7 cellular contexts compared by ENCODE assay signal in the genomic region with DNA sequence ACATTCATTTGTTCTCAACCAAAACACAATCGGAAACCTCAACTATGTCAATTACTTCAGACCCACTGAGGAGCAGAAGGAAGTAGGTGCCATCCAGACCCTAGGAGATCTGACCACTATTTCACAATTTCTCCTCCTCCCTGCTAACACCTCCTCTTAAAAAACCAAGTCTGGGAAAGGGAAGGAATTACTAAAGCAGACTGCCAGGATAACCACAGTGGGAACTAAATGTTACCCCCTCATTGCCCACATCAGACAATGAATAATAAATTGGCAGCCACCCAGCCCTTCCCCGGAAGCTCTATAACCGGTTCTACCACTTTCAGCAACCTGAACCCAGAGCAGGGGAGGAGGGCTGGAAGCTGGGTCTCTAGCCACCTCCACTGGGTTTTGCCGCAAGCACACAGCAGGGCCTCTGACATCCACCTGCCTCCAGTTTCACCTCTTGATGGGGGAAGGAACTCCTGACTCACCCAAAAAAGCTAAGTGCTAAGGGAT. TPM values are rescaled to one million over a fixed set of nuclear protein-coding genes. Genes with fewer than 3 reads are reported as not detected.
A peak's percentile ranks its signal among the peaks of the same experiment; 100 is the strongest.
DNase-seq lines count a peak whose midpoint lies in the region; ATAC-seq and TF ChIP-seq lines count a peak whose summit lies in the region.

No MANE protein-coding gene starts in this region.

- H3K4me3 Mint-ChIP-seq in activated naive CD4-positive, alpha-beta T cell treated with anti-CD3 and anti-CD28 coated beads, Interleukin-2, amount 50 U/mL, for 24 hours = peak overlapping the region; percentile 44
- no peak overlapping the region for H3K4me3 Mint-ChIP-seq in stimulated activated naive B cell treated with anti-CD40 and anti-IgM and Interleukin-4, amounts not matched to agents 10 μg/mL and 1 μg/mL and 100 μg/mL, for 72 hours
- no peak overlapping the region for H3K4me3 Mint-ChIP-seq in nephron progenitor cell

- H3K27ac Mint-ChIP-seq in activated naive CD4-positive, alpha-beta T cell treated with anti-CD3 and anti-CD28 coated beads, Interleukin-2, amount 50 U/mL, for 24 hours = peak overlapping the region; percentile 41
- no peak overlapping the region for H3K27ac Mint-ChIP-seq in stimulated activated naive B cell treated with anti-CD40 and anti-IgM and Interleukin-4, amounts not matched to agents 10 μg/mL and 1 μg/mL and 100 μg/mL, for 72 hours
- H3K27ac Mint-ChIP-seq in nephron progenitor cell = no peak overlapping the region

- ATAC-seq in stimulated activated naive B cell treated with anti-CD40 and anti-IgM and Interleukin-4, amounts not matched to agents 10 μg/mL and 1 μg/mL and 100 μg/mL, for 72 hours (replicated peaks) = peak; percentile 29 to 35

- H3K27me3 ChIP-seq in HUES64 (ENCODE audit: insufficient read depth, low read length) = no peaks in the 10 kb centered on the region
- no peaks in the 10 kb centered on the region for H3K27me3 ChIP-seq in Peyer's patch

- H3K27ac ChIP-seq in HUES64 (ENCODE audit: low read depth, low read length) (peak overlapping the region; percentile 6; the same call in 1 of the 2 replicates), Peyer's patch (peak overlapping the region in 3 of 4 donors; percentile 20 to 91 (median 60))

- no peaks in the 10 kb centered on the region for H3K27me3 Mint-ChIP-seq in activated naive CD4-positive, alpha-beta T cell treated with anti-CD3 and anti-CD28 coated beads, Interleukin-2, amount 50 U/mL, for 24 hours
- no peaks in the 10 kb centered on the region for H3K27me3 Mint-ChIP-seq in stimulated activated naive B cell treated with anti-CD40 and anti-IgM and Interleukin-4, amounts not matched to agents 10 μg/mL and 1 μg/mL and 100 μg/mL, for 72 hours
- peaks cover 3% of the 10 kb centered on the region for H3K27me3 Mint-ChIP-seq in nephron progenitor cell (ENCODE audit: low read depth, poor library complexity)

- TF ChIP-seq CTCF in Peyer's patch (IDR thresholded peaks at IDR 0.05) (no peak), nephron progenitor cell (IDR thresholded peaks at IDR 0.05) (no peak)

- H3K36me3 ChIP-seq in HUES64 (ENCODE audit: insufficient read depth, low read length) = peaks cover 7% of the 10 kb centered on the region; the same call in 1 of the 2 replicates
- peaks cover 0 to 12% (median 0%) of the 10 kb centered on the region in 3 donors for H3K36me3 ChIP-seq in Peyer's patch

- H3K4me1 ChIP-seq in HUES64 (ENCODE audit: insufficient read depth, low read length) = peaks cover 30% of the 10 kb centered on the region
- peaks cover 0 to 38% (median 5%) of the 10 kb centered on the region in 4 donors for H3K4me1 ChIP-seq in Peyer's patch

- peak in 2 of 3 donors; percentile 64 to 82 for DNase-seq in Peyer's patch
- DNase-seq in left kidney (ENCODE audit: low read depth, low spot score) = peak; percentile 77
- DNase-seq in stimulated activated naive B cell treated with anti-CD40 and anti-IgM and Interleukin-4, amounts not matched to agents 10 μg/mL and 1 μg/mL and 100 μg/mL, for 72 hours = no peak
- DNase-seq in GDM1 (lab: John Stamatoyannopoulos, UW) = no peak
- DNase-seq in nephron progenitor cell = no peak

- no peak overlapping the region for H3K9ac ChIP-seq in HUES64 (ENCODE audit: low read depth, low read length)

- H3K9me3 ChIP-seq in HUES64 (ENCODE audit: insufficient read depth, low read depth, low read length) (no peaks in the 10 kb centered on the region), Peyer's patch (no peaks in the 10 kb centered on the region)

- TF ChIP-seq POLR2A in Peyer's patch (IDR thresholded peaks at IDR 0.05) = peak in 1 of 2 donors; percentile 58

- H3K4me3 ChIP-seq in HUES64 (ENCODE audit: low read length) = peak overlapping the region; percentile 17; the same call in 1 of the 2 replicates
- no peak overlapping the region for H3K4me3 ChIP-seq in Peyer's patch

- no peaks in the 10 kb centered on the region for H3K9me3 Mint-ChIP-seq in activated naive CD4-positive, alpha-beta T cell treated with anti-CD3 and anti-CD28 coated beads, Interleukin-2, amount 50 U/mL, for 24 hours
- H3K9me3 Mint-ChIP-seq in stimulated activated naive B cell treated with anti-CD40 and anti-IgM and Interleukin-4, amounts not matched to agents 10 μg/mL and 1 μg/mL and 100 μg/mL, for 72 hours = no peaks in the 10 kb centered on the region
- no peaks in the 10 kb centered on the region for H3K9me3 Mint-ChIP-seq in nephron progenitor cell

- WGBS in HUES64 = 73% methylated on average over 4 of the region's 4 CpGs

- H3K36me3 Mint-ChIP-seq in activated naive CD4-positive, alpha-beta T cell treated with anti-CD3 and anti-CD28 coated beads, Interleukin-2, amount 50 U/mL, for 24 hours = peaks cover 2% of the 10 kb centered on the region
- H3K36me3 Mint-ChIP-seq in stimulated activated naive B cell treated with anti-CD40 and anti-IgM and Interleukin-4, amounts not matched to agents 10 μg/mL and 1 μg/mL and 100 μg/mL, for 72 hours = peaks cover 6% of the 10 kb centered on the region in 2 donors
- peaks cover 8% of the 10 kb centered on the region for H3K36me3 Mint-ChIP-seq in nephron progenitor cell (ENCODE audit: low read depth)

- peaks cover 32% of the 10 kb centered on the region for H3K4me1 Mint-ChIP-seq in activated naive CD4-positive, alpha-beta T cell treated with anti-CD3 and anti-CD28 coated beads, Interleukin-2, amount 50 U/mL, for 24 hours
- H3K4me1 Mint-ChIP-seq in stimulated activated naive B cell treated with anti-CD40 and anti-IgM and Interleukin-4, amounts not matched to agents 10 μg/mL and 1 μg/mL and 100 μg/mL, for 72 hours = peaks cover 21 to 28% of the 10 kb centered on the region in 2 donors
- peaks cover 12% of the 10 kb centered on the region for H3K4me1 Mint-ChIP-seq in nephron progenitor cell

RNA-seq across cellular contexts. Expression of gene C15orf62, which starts 17.6 kb away (rescaled TPM):
- polyA plus RNA-seq in HUES64 (2013, experiment 1 of 2) = 0.25 TPM
- polyA plus RNA-seq in HUES64 (2013, experiment 2 of 2) = 0.25 TPM
- total RNA-seq in Peyer's patch = 1 to 10 TPM in 2 of 4 donors, not detected in 2; 1.1 to 1.3 TPM

RNA-seq across cellular contexts. Expression of gene ZFYVE19, which starts 19.5 kb away (rescaled TPM):
- 7.9 TPM for polyA plus RNA-seq in HUES64 (2013, experiment 1 of 2)
- 12.8 TPM for polyA plus RNA-seq in HUES64 (2013, experiment 2 of 2)
- 100 to 1,000 TPM in 1 of 4 donors, 10 to 100 TPM in 3; 56.9 to 110 (median 79.9) TPM for total RNA-seq in Peyer's patch

RNA-seq across cellular contexts. Expression of gene DNAJC17, which starts 19.9 kb away (rescaled TPM):
- 41.6 TPM for polyA plus RNA-seq in HUES64 (2013, experiment 1 of 2)
- 50.4 TPM for polyA plus RNA-seq in HUES64 (2013, experiment 2 of 2)
- 10 to 100 TPM; 26.9 to 37.1 (median 32.9) TPM for total RNA-seq in Peyer's patch

RNA-seq across cellular contexts. Expression of gene GCHFR, which starts 23.5 kb away (rescaled TPM):
- polyA plus RNA-seq in HUES64 (2013, experiment 1 of 2) = 21.1 TPM
- polyA plus RNA-seq in HUES64 (2013, experiment 2 of 2) = 24.7 TPM
- 100 to 1,000 TPM in 3 of 4 donors, 10 to 100 TPM in 1; 81.7 to 286 (median 136) TPM for total RNA-seq in Peyer's patch

RNA-seq across cellular contexts. Expression of gene RMDN3, which starts 32.3 kb away (rescaled TPM):
- polyA plus RNA-seq in HUES64 (2013, experiment 1 of 2) = 15.5 TPM
- 14.7 TPM for polyA plus RNA-seq in HUES64 (2013, experiment 2 of 2)
- 10 to 100 TPM; 69.2 to 94.7 (median 74.0) TPM for total RNA-seq in Peyer's patch

Comparison
In these comparisons a context has a peak if more than half of its experiments do, and no peak if none do; other contexts are left out.
1. DNase-seq: peak in Peyer's patch (2 of 3) and left kidney (single experiment); none in stimulated activated naive B cell treated with anti-CD40 and anti-IgM and Interleukin-4, amounts not matched to agents 10 μg/mL and 1 μg/mL and 100 μg/mL, for 72 hours (single experiment), GDM1 (single experiment) and nephron progenitor cell (single experiment).